ENCODE assay signal across 10 cellular contexts in the genomic region with DNA sequence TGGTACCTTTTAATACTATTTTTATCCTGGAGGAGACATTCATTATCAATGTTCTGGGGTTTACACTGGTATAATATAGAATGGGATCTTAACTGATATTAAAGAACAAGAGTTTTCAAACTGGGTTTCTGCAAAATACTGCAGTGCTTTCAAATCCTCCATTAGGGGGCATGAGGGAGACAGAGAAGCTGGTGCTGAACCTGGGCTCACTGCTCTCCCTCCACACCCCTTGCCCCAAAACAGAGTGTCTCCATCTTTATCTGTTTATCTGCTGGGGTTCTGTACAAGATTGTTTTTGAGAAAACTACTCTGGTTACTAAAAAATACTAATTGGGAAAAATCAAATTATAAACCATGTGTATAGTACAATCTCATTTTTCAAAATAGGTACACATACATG. TPM values are rescaled to one million over a fixed set of nuclear protein-coding genes. Genes with fewer than 3 reads are reported as not detected.
DNase-seq lines count a peak whose midpoint lies in the region; ATAC-seq and TF ChIP-seq lines count a peak whose summit lies in the region.
"Had no signal": no experiment of that assay in that cellular context is flagged by ENCODE, and none has a peak within 500 bp of the region (broad histone marks: within the 10 kb centered on the region; RNA-seq: fewer than 3 reads in every experiment).

No MANE protein-coding gene starts in this region.

- H3K4me3 ChIP-seq in BJ (ENCODE audit: low read depth, low read length), result no peak overlapping the region
- H3K4me3 ChIP-seq in GM23248, result no peak overlapping the region
- no peak overlapping the region for H3K4me3 ChIP-seq in SK-N-SH (ENCODE audit: low read depth in 2 of 2, low read length in 1 of 2)
- H3K4me3 ChIP-seq: mucosa of descending colon had no signal

- H3K27me3 ChIP-seq in BJ (ENCODE audit: control insufficient read depth, insufficient read depth, low read length), result no peaks in the 10 kb centered on the region
- no peaks in the 10 kb centered on the region for H3K27me3 ChIP-seq in GM23248 (replicated peaks; ENCODE audit: insufficient read depth)
- H3K27me3 ChIP-seq in SK-N-SH (ENCODE audit: insufficient read depth), result no peaks in the 10 kb centered on the region

- in situ Hi-C loops in GM23248 (cut with MboI), result no loop called here

- intact Hi-C loops in posterior vena cava (cut with DNase I), result no loop called here

- no peak overlapping the region for H3K27ac ChIP-seq in GM23248
- no peak overlapping the region for H3K27ac ChIP-seq in SK-N-SH (ENCODE audit: low read depth in 2 of 2, low read length in 1 of 2)

- no peak for TF ChIP-seq EP300 in SK-N-SH (IDR thresholded peaks at IDR 0.05; ENCODE audit: borderline replicate concordance in 1 of 2, low read depth in 1 of 2, low read length in 1 of 2)

- DNase-seq in BJ (ENCODE audit: low read depth) (no peak), GM23248 (peak; percentile 56), SK-N-SH (peak; percentile 11), iPS-NIHi11 (ENCODE audit: low spot score) (peak; percentile 58), posterior vena cava (ENCODE audit: low spot score) (no peak), H4 (ENCODE audit: low spot score) (no peak), A172 (ENCODE audit: low spot score) (no peak)
- DNase-seq: GDM1, mucosa of descending colon had no signal

- H3K36me3 ChIP-seq in BJ (ENCODE audit: control insufficient read depth, insufficient read depth, low read length) (no peaks in the 10 kb centered on the region), GM23248 (ENCODE audit: low read depth) (no peaks in the 10 kb centered on the region), SK-N-SH (replicated peaks in 1 of 2; ENCODE audit: control insufficient read depth in 1 of 2, insufficient read depth in 2 of 2, low read length in 1 of 2) (no peaks in the 10 kb centered on the region)

- H3K79me2 ChIP-seq in GM23248 (ENCODE audit: insufficient read depth) (no peaks in the 10 kb centered on the region), SK-N-SH (ENCODE audit: insufficient read depth) (no peaks in the 10 kb centered on the region)

- no peaks in the 10 kb centered on the region for H3K9me3 ChIP-seq in GM23248 (ENCODE audit: low read depth)
- H3K9me3 ChIP-seq in SK-N-SH, result no peaks in the 10 kb centered on the region
- H3K9me3 ChIP-seq: mucosa of descending colon had no signal

- no peaks in the 10 kb centered on the region for H3K4me1 ChIP-seq in GM23248 (ENCODE audit: insufficient read depth)
- no peaks in the 10 kb centered on the region; a peak in 1 of 4 replicates for H3K4me1 ChIP-seq in SK-N-SH (ENCODE audit: control insufficient read depth in 1 of 2, insufficient read depth in 2 of 2, low read depth in 1 of 2, low read length in 1 of 2)

- no peak for ATAC-seq in GM21717 (IDR thresholded peaks at IDR 0.05; ENCODE audit: unreplicated experiment)
- ATAC-seq: mucosa of descending colon had no signal

- POLR2A ChIA-PET in BJ (lab: Charles Lee) (no interaction called here), SK-N-SH (lab: Yijun Ruan, JAX) (no interaction called here)

- peak; percentile 63 for TF ChIP-seq RAD21 in SK-N-SH (IDR thresholded peaks at IDR 0.05; ENCODE audit: low read length)

- H2AFZ ChIP-seq in GM23248 (no peak overlapping the region), SK-N-SH (ENCODE audit: low read depth) (no peak overlapping the region)

- CTCF ChIA-PET in BJ (lab: Yijun Ruan, JAX), result no interaction called here
- CTCF ChIA-PET in SK-N-SH (lab: Yijun Ruan, JAX), result interaction anchor here (0.6 to 4.8 kb wide), 22 partner anchors 9 to 367 kb away, joined by 3 to 23 read pairs (median 3); no protein-coding TSS in a partner anchor

- H3K9me2 ChIP-seq in GM23248 (ENCODE audit: insufficient read depth), result no peaks in the 10 kb centered on the region
- H3K9me2 ChIP-seq in SK-N-SH, result no peaks in the 10 kb centered on the region

- H4K20me1 ChIP-seq in GM23248 (ENCODE audit: insufficient read depth) (no peaks in the 10 kb centered on the region), SK-N-SH (ENCODE audit: insufficient read depth) (no peaks in the 10 kb centered on the region)

- no peak overlapping the region for H3K4me2 ChIP-seq in GM23248 (ENCODE audit: unreplicated experiment)
- H3K4me2 ChIP-seq in SK-N-SH, result no peak overlapping the region

- H3K9ac ChIP-seq in GM23248, result no peak overlapping the region
- H3K9ac ChIP-seq in SK-N-SH, result no peak overlapping the region

- H3F3A ChIP-seq in GM23248 (ENCODE audit: insufficient read depth), result no peaks in the 10 kb centered on the region
- no peaks in the 10 kb centered on the region for H3F3A ChIP-seq in SK-N-SH (replicated peaks; ENCODE audit: insufficient read depth)

- TF ChIP-seq CTCF in BJ (IDR thresholded peaks at IDR 0.05; ENCODE audit: insufficient read depth, low read depth, low read length) (peak; percentile 31), SK-N-SH (IDR thresholded peaks at IDR 0.05) (peak; percentile 61)

TF ChIP-seq in SK-N-SH, 30 proteins besides CTCF, POLR2A, EP300 and RAD21:
- TF ChIP-seq SMC3 (IDR thresholded peaks at IDR 0.05; ENCODE audit: low read depth, low read length) (peak; percentile 60), GABPA (IDR thresholded peaks at IDR 0.05; ENCODE audit: low read depth) (no peak)

RNA-seq across cellular contexts. Expression of gene CADPS, which starts 41.7 kb away (rescaled TPM):
- polyA plus RNA-seq in BJ (2011; rRNA removed) (not detected in 2 replicates), GM23248 (2016; fragmentation: Nextera tagmentation; extraction: Ambion mirVana) (1.6 and 3.0 TPM in 2 replicates), SK-N-SH (2012; rRNA removed) (5.8 and 7.3 TPM in 2 replicates)
- polyA minus RNA-seq in BJ (2011; rRNA and poly(A)+ RNA removed), result 0.05 TPM in 1 of 2 replicates, not detected in the other
- 4.1 and 11.4 TPM in 2 replicates for total RNA-seq in GM23248 (2014; rRNA removed; shearing (Covaris generic))
- polyA plus RNA-seq in SK-N-SH (2012; cell fraction: cytosol; rRNA removed), result 5.6 and 6.6 TPM in 2 replicates
- 10.8 and 18.0 TPM in 2 replicates for polyA plus RNA-seq in SK-N-SH (2012; cell fraction: nucleus; rRNA removed)
- total RNA-seq in posterior vena cava, result 1 to 10 TPM; 1.6 to 2.2 TPM
- 0.17 TPM in 1 of 2 replicates, not detected in the other for total RNA-seq in H4 (2014; rRNA removed; shearing (Covaris generic))
- total RNA-seq in A172 (2014; rRNA removed; shearing (Covaris generic)), result not detected in 2 replicates

Comparison
In these comparisons a context has a peak if more than half of its experiments do, and no peak if none do; other contexts are left out.
1. DNase-seq: peak in GM23248 (single experiment), SK-N-SH (single experiment) and iPS-NIHi11 (single experiment); none in BJ (single experiment), posterior vena cava (single experiment), H4 (single experiment) and A172 (single experiment).